ENCODE assay signal across 29 cellular contexts in genomic region chrX:136802515-136802914, GRCh38.
"Had no signal": no experiment of that assay in that cellular context is flagged by ENCODE, and none has a peak within 500 bp of the region (broad histone marks: within the 10 kb centered on the region; RNA-seq: fewer than 3 reads in every experiment).

No MANE protein-coding gene starts in this region.

- H3K27ac Mint-ChIP-seq: immature natural killer cell; naive B cell; natural killer cell; neural progenitor cell; progenitor cell of endocrine pancreas; stimulated activated effector memory CD8-positive, alpha-beta T cell treated with anti-CD3 and anti-CD28 coated beads, Interleukin-12 subunit alpha, Interleukin-12 subunit beta, amount 100 ng/mL, for 72 hours; stimulated activated naive CD8-positive, alpha-beta T cell treated with anti-CD3 and anti-CD28 coated beads, Interleukin-15, Interleukin-2, amounts not matched to agents 100 ng/mL and 50 ng/mL, for 24 hours had no signal

- H2AFZ ChIP-seq: neural progenitor cell had no signal

- H3K36me3 Mint-ChIP-seq: naive B cell; natural killer cell; neural progenitor cell; stimulated activated effector memory CD8-positive, alpha-beta T cell treated with anti-CD3 and anti-CD28 coated beads, Interleukin-12 subunit alpha, Interleukin-12 subunit beta, amount 100 ng/mL, for 72 hours had no signal

- DNase-seq: hypothalamus; immature natural killer cell; kidney; left colon; left lung; lower lobe of right lung; mammary epithelial cell; mesenchymal stem cell; naive B cell; natural killer cell; nephron progenitor cell; ovary; stimulated activated CD4-positive, alpha-beta T cell treated with anti-CD3 and anti-CD28 coated beads, Interleukin-12 subunit alpha, Interleukin-12 subunit beta, amount 100 ng/mL, for 4 hours; stimulated activated CD4-positive, alpha-beta T cell treated with anti-CD3 and anti-CD28 coated beads, Interleukin-4, amount 100 ng/mL, for 24 hours; stimulated activated naive CD4-positive, alpha-beta T cell; tibial artery; trophoblast cell; upper lobe of right lung had no signal

- H3K4me2 ChIP-seq: neural progenitor cell had no signal

- H3K27me3 Mint-ChIP-seq: naive B cell; progenitor cell of endocrine pancreas; stimulated activated naive CD8-positive, alpha-beta T cell treated with anti-CD3 and anti-CD28 coated beads, Interleukin-15, Interleukin-2, amounts not matched to agents 100 ng/mL and 50 ng/mL, for 24 hours had no signal

- H3K4me1 ChIP-seq: left lung, lower lobe of right lung, neural progenitor cell, right atrium auricular region, suprapubic skin, tibial artery, upper lobe of right lung had no signal

- H3K27ac ChIP-seq: left lung, lower lobe of right lung, neural progenitor cell, neutrophil, ovary, right atrium auricular region, skin epidermis, suprapubic skin, thoracic aorta, tibial artery, upper lobe of right lung had no signal

- H3K27me3 ChIP-seq: left lung, neural progenitor cell, neutrophil, ovary, right atrium auricular region, suprapubic skin, tibial artery, upper lobe of right lung had no signal

- ATAC-seq: left colon; left lung; lower lobe of right lung; natural killer cell; sciatic nerve; stimulated activated effector memory CD8-positive, alpha-beta T cell treated with anti-CD3 and anti-CD28 coated beads, Interleukin-12 subunit alpha, Interleukin-12 subunit beta, amount 100 ng/mL, for 72 hours; upper lobe of right lung had no signal

- H3K4me1 Mint-ChIP-seq: nephron progenitor cell, neural progenitor cell had no signal

- H3K4me3 Mint-ChIP-seq: immature natural killer cell; naive B cell; natural killer cell; nephron progenitor cell; neural progenitor cell; stimulated activated effector memory CD8-positive, alpha-beta T cell treated with anti-CD3 and anti-CD28 coated beads, Interleukin-12 subunit alpha, Interleukin-12 subunit beta, amount 100 ng/mL, for 72 hours; stimulated activated naive CD8-positive, alpha-beta T cell treated with anti-CD3 and anti-CD28 coated beads, Interleukin-15, Interleukin-2, amounts not matched to agents 100 ng/mL and 50 ng/mL, for 24 hours had no signal

- H3K9ac ChIP-seq: neural progenitor cell had no signal

- H3K9me3 ChIP-seq: left lung, lower lobe of right lung, neutrophil, ovary, right atrium auricular region, suprapubic skin, thoracic aorta, tibial artery, upper lobe of right lung had no signal

- H3K9me3 Mint-ChIP-seq: immature natural killer cell; naive B cell; natural killer cell; neural progenitor cell; stimulated activated effector memory CD8-positive, alpha-beta T cell treated with anti-CD3 and anti-CD28 coated beads, Interleukin-12 subunit alpha, Interleukin-12 subunit beta, amount 100 ng/mL, for 72 hours; stimulated activated naive CD8-positive, alpha-beta T cell treated with anti-CD3 and anti-CD28 coated beads, Interleukin-15, Interleukin-2, amounts not matched to agents 100 ng/mL and 50 ng/mL, for 24 hours had no signal

- FAIRE-seq: kidney, urothelium cell line had no signal

- H3K36me3 ChIP-seq: left lung, lower lobe of right lung, neural progenitor cell, neutrophil, ovary, right atrium auricular region, suprapubic skin, thoracic aorta, tibial artery, upper lobe of right lung had no signal

- H3K4me3 ChIP-seq: left lung, lower lobe of right lung, neural progenitor cell, ovary, right atrium auricular region, skin epidermis, suprapubic skin, thoracic aorta, tibial artery, upper lobe of right lung had no signal
